ENCODE assay signal across 8 cellular contexts in the genomic region with DNA sequence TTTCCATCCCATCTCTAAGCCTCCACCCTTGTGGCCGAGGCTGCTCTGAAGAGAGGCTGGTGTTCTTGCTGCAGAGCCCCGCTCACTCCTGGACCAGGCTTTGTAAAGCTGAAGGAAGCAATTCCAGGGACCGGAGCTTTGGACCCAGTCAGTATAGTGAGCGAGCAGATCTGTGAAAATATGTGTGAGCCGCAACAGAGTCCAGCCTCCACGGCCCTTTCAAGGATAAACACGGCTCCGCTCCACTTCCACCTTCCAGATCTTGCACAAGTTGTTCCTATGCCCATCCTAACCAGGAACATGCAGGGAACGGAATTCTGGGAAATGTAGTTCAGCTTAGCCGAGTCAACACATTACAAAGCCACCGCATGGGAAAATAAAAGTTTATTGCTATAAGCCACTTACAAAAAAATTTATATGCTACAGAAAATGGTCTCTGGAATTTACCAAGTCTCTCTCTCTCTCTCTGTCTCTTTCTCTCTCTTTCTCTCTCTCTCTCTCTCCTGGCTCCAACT.
A peak's percentile ranks its signal among the peaks of the same experiment; 100 is the strongest.
DNase-seq lines count a peak whose midpoint lies in the region; ATAC-seq lines count a peak whose summit lies in the region.

No MANE protein-coding gene starts in this region.

- CTCF ChIA-PET in activated CD4-positive, alpha-beta memory T cell treated with anti-CD3 and anti-CD28 coated beads, Interleukin-2, amount 10 ng/mL, durations not matched to agents 7 days and 5 days (lab: Charles Lee), result no interaction called here

- ATAC-seq in GM18511 (IDR thresholded peaks at IDR 0.05; ENCODE audit: unreplicated experiment) (no peak), GM21619 (IDR thresholded peaks at IDR 0.05; ENCODE audit: unreplicated experiment) (no peak)

- intact Hi-C loops in dendritic cell treated with granulocyte-macrophage colony-stimulating factor and Interleukin-4, amounts not matched to agents 40 ng/mL and 50 ng/mL, for 4 days (cut with micrococcal nuclease), result loop anchor here (10.0 kb wide), 1 partner anchor 149 kb away; a partner anchor contains a TSS

- no peaks in the 10 kb centered on the region for H3K36me3 Mint-ChIP-seq in dendritic cell treated with granulocyte-macrophage colony-stimulating factor and Interleukin-4, amounts not matched to agents 40 ng/mL and 50 ng/mL, for 4 days (ENCODE audit: low read depth)
- H3K36me3 Mint-ChIP-seq in activated CD4-positive, alpha-beta memory T cell treated with anti-CD3 and anti-CD28 coated beads, Interleukin-2, amount 10 ng/mL, durations not matched to agents 7 days and 5 days (ENCODE audit: low read depth), result no peaks in the 10 kb centered on the region

- H3K27ac Mint-ChIP-seq in dendritic cell treated with granulocyte-macrophage colony-stimulating factor and Interleukin-4, amounts not matched to agents 40 ng/mL and 50 ng/mL, for 4 days, result no peak overlapping the region
- no peak overlapping the region for H3K27ac Mint-ChIP-seq in activated CD4-positive, alpha-beta memory T cell treated with anti-CD3 and anti-CD28 coated beads, Interleukin-2, amount 10 ng/mL, durations not matched to agents 7 days and 5 days

- peaks cover 8% of the 10 kb centered on the region for H3K4me1 Mint-ChIP-seq in dendritic cell treated with granulocyte-macrophage colony-stimulating factor and Interleukin-4, amounts not matched to agents 40 ng/mL and 50 ng/mL, for 4 days (ENCODE audit: low read depth)
- no peaks in the 10 kb centered on the region for H3K4me1 Mint-ChIP-seq in activated CD4-positive, alpha-beta memory T cell treated with anti-CD3 and anti-CD28 coated beads, Interleukin-2, amount 10 ng/mL, durations not matched to agents 7 days and 5 days

- H3K4me3 Mint-ChIP-seq in dendritic cell treated with granulocyte-macrophage colony-stimulating factor and Interleukin-4, amounts not matched to agents 40 ng/mL and 50 ng/mL, for 4 days, result peak overlapping the region; percentile 20
- no peak overlapping the region for H3K4me3 Mint-ChIP-seq in activated CD4-positive, alpha-beta memory T cell treated with anti-CD3 and anti-CD28 coated beads, Interleukin-2, amount 10 ng/mL, durations not matched to agents 7 days and 5 days

- peaks cover 2% of the 10 kb centered on the region for H3K27me3 Mint-ChIP-seq in dendritic cell treated with granulocyte-macrophage colony-stimulating factor and Interleukin-4, amounts not matched to agents 40 ng/mL and 50 ng/mL, for 4 days
- no peaks in the 10 kb centered on the region for H3K27me3 Mint-ChIP-seq in activated CD4-positive, alpha-beta memory T cell treated with anti-CD3 and anti-CD28 coated beads, Interleukin-2, amount 10 ng/mL, durations not matched to agents 7 days and 5 days

- H3K9me3 Mint-ChIP-seq in dendritic cell treated with granulocyte-macrophage colony-stimulating factor and Interleukin-4, amounts not matched to agents 40 ng/mL and 50 ng/mL, for 4 days, result no peaks in the 10 kb centered on the region
- H3K9me3 Mint-ChIP-seq in activated CD4-positive, alpha-beta memory T cell treated with anti-CD3 and anti-CD28 coated beads, Interleukin-2, amount 10 ng/mL, durations not matched to agents 7 days and 5 days, result no peaks in the 10 kb centered on the region

- DNase-seq in EH (ENCODE audit: low read depth) (peak; percentile 75), NCI-H82 treated with DMSO at 0.1 percent for 48 hours (lab: John Stamatoyannopoulos, UW; ENCODE audit: unreplicated experiment) (peak; percentile 13), kidney tubule cell (ENCODE audit: low spot score) (peak; percentile 55), stromal cell of bone marrow (ENCODE audit: low read depth) (peak; percentile 74)
- DNase-seq in activated CD4-positive, alpha-beta memory T cell treated with anti-CD3 and anti-CD28 coated beads, Interleukin-2, amount 10 ng/mL, durations not matched to agents 7 days and 5 days, result no peak

- POLR2A ChIA-PET in activated CD4-positive, alpha-beta memory T cell treated with anti-CD3 and anti-CD28 coated beads, Interleukin-2, amount 10 ng/mL, durations not matched to agents 7 days and 5 days (lab: Charles Lee), result no interaction called here
